Comparison of ENCODE assay signal across 31 cellular contexts in genomic region chr7:21920931-21921330, GRCh38.
"Had no signal": no experiment of that assay in that cellular context is flagged by ENCODE, and none has a peak within 500 bp of the region (broad histone marks: within the 10 kb centered on the region; RNA-seq: fewer than 3 reads in every experiment).

No MANE protein-coding gene starts in this region.

- H3K27ac ChIP-seq: ascending aorta, brain microvascular endothelial cell, gastrocnemius medialis, left lung, parathyroid adenoma, psoas muscle, testis, transverse colon had no signal

- FAIRE-seq: colon, islet of Langerhans had no signal

- H3K4me1 Mint-ChIP-seq: activated CD4-positive, alpha-beta memory T cell treated with anti-CD3 and anti-CD28 coated beads, Interleukin-2, amount 10 ng/mL, durations not matched to agents 7 days and 5 days; activated CD4-positive, alpha-beta T cell treated with anti-CD3 and anti-CD28 coated beads, Interleukin-2, amount 10 ng/mL, durations not matched to agents 7 days and 5 days; activated naive CD4-positive, alpha-beta T cell treated with anti-CD3 and anti-CD28 coated beads, Interleukin-2, amount 10 ng/mL, durations not matched to agents 7 days and 5 days had no signal

- H3K27me3 Mint-ChIP-seq: activated CD4-positive, alpha-beta memory T cell treated with anti-CD3 and anti-CD28 coated beads, Interleukin-2, amount 10 ng/mL, durations not matched to agents 7 days and 5 days; activated CD4-positive, alpha-beta T cell treated with anti-CD3 and anti-CD28 coated beads, Interleukin-2, amount 10 ng/mL, durations not matched to agents 7 days and 5 days; activated naive CD4-positive, alpha-beta T cell treated with anti-CD3 and anti-CD28 coated beads, Interleukin-2, amount 10 ng/mL, durations not matched to agents 7 days and 5 days; activated naive CD8-positive, alpha-beta T cell treated with anti-CD3 and anti-CD28 coated beads, Interleukin-2, amount 10 ng/mL, durations not matched to agents 7 days and 5 days; activated T-cell treated with anti-CD3 and anti-CD28 coated beads, Interleukin-2, amount 50 U/mL, for 24 hours had no signal

- DNase-seq: activated CD4-positive, alpha-beta memory T cell treated with anti-CD3 and anti-CD28 coated beads, Interleukin-2, amount 10 ng/mL, durations not matched to agents 7 days and 5 days; activated CD4-positive, alpha-beta T cell treated with anti-CD3 and anti-CD28 coated beads for 1 hour; activated CD4-positive, alpha-beta T cell treated with anti-CD3 and anti-CD28 coated beads, Interleukin-2, amount 10 ng/mL, durations not matched to agents 7 days and 5 days; activated CD8-positive, alpha-beta memory T cell treated with anti-CD3 and anti-CD28 coated beads, Interleukin-2, amount 50 U/mL, for 48 hours; activated gamma-delta T cell; activated naive CD4-positive, alpha-beta T cell treated with anti-CD3 and anti-CD28 coated beads, Interleukin-2, amount 10 ng/mL, durations not matched to agents 7 days and 5 days; activated naive CD8-positive, alpha-beta T cell treated with anti-CD3 and anti-CD28 coated beads, Interleukin-2, amount 10 ng/mL, durations not matched to agents 7 days and 5 days; activated T-cell treated with anti-CD3 and anti-CD28 coated beads, Interleukin-2, amount 50 U/mL, for 24 hours; brain microvascular endothelial cell; central memory CD4-positive, alpha-beta T cell; dermis blood vessel endothelial cell; effector CD4-positive, alpha-beta T cell; gastrocnemius medialis; glutamatergic neuron; left lung; mesendoderm; occipital lobe; psoas muscle; stimulated activated CD4-positive, alpha-beta T cell treated with anti-CD3 and anti-CD28 coated beads, Interleukin-1b, Interleukin-23, amount 100 ng/mL, for 48 hours; stimulated activated naive CD4-positive, alpha-beta T cell; T-helper 2 cell; testis; transverse colon had no signal

- H3K4me2 ChIP-seq: smooth muscle cell had no signal

- H3K9me3 Mint-ChIP-seq: activated CD4-positive, alpha-beta memory T cell treated with anti-CD3 and anti-CD28 coated beads, Interleukin-2, amount 10 ng/mL, durations not matched to agents 7 days and 5 days; activated CD4-positive, alpha-beta T cell treated with anti-CD3 and anti-CD28 coated beads, Interleukin-2, amount 10 ng/mL, durations not matched to agents 7 days and 5 days; activated naive CD4-positive, alpha-beta T cell treated with anti-CD3 and anti-CD28 coated beads, Interleukin-2, amount 10 ng/mL, durations not matched to agents 7 days and 5 days; activated naive CD8-positive, alpha-beta T cell treated with anti-CD3 and anti-CD28 coated beads, Interleukin-2, amount 10 ng/mL, durations not matched to agents 7 days and 5 days; activated T-cell treated with anti-CD3 and anti-CD28 coated beads, Interleukin-2, amount 50 U/mL, for 24 hours; natural killer cell treated with Interleukin-12 subunit alpha and Interleukin-12 subunit beta and Interleukin-15 and Interleukin-18, amount 100 ng/mL, for 72 hours had no signal

- H3K79me2 ChIP-seq: parathyroid adenoma had no signal

- H3K9ac ChIP-seq: parathyroid adenoma had no signal

- H3K36me3 ChIP-seq: ascending aorta, gastrocnemius medialis, right atrium auricular region, transverse colon had no signal

- H3K4me3 ChIP-seq: ascending aorta, gastrocnemius medialis, left lung, lung, psoas muscle, right atrium auricular region, smooth muscle cell, testis, transverse colon had no signal

- H3K27ac Mint-ChIP-seq: activated CD4-positive, alpha-beta memory T cell treated with anti-CD3 and anti-CD28 coated beads, Interleukin-2, amount 10 ng/mL, durations not matched to agents 7 days and 5 days; activated CD4-positive, alpha-beta T cell treated with anti-CD3 and anti-CD28 coated beads, Interleukin-2, amount 10 ng/mL, durations not matched to agents 7 days and 5 days; activated naive CD4-positive, alpha-beta T cell treated with anti-CD3 and anti-CD28 coated beads, Interleukin-2, amount 10 ng/mL, durations not matched to agents 7 days and 5 days; activated naive CD8-positive, alpha-beta T cell treated with anti-CD3 and anti-CD28 coated beads, Interleukin-2, amount 10 ng/mL, durations not matched to agents 7 days and 5 days; activated T-cell treated with anti-CD3 and anti-CD28 coated beads, Interleukin-2, amount 50 U/mL, for 24 hours; natural killer cell treated with Interleukin-12 subunit alpha and Interleukin-12 subunit beta and Interleukin-15 and Interleukin-18, amount 100 ng/mL, for 72 hours had no signal

- H3K36me3 Mint-ChIP-seq: natural killer cell treated with Interleukin-12 subunit alpha and Interleukin-12 subunit beta and Interleukin-15 and Interleukin-18, amount 100 ng/mL, for 72 hours had no signal

- H3K9me3 ChIP-seq: ascending aorta, gastrocnemius medialis, left lung, psoas muscle, right atrium auricular region, testis, transverse colon had no signal

- ATAC-seq: gastrocnemius medialis; left lung; natural killer cell treated with Interleukin-12 subunit alpha and Interleukin-12 subunit beta and Interleukin-15 and Interleukin-18, amount 100 ng/mL, for 72 hours; psoas muscle had no signal

- H2AFZ ChIP-seq: parathyroid adenoma had no signal

- H3K4me3 Mint-ChIP-seq: activated CD4-positive, alpha-beta memory T cell treated with anti-CD3 and anti-CD28 coated beads, Interleukin-2, amount 10 ng/mL, durations not matched to agents 7 days and 5 days; activated CD4-positive, alpha-beta T cell treated with anti-CD3 and anti-CD28 coated beads, Interleukin-2, amount 10 ng/mL, durations not matched to agents 7 days and 5 days; activated naive CD4-positive, alpha-beta T cell treated with anti-CD3 and anti-CD28 coated beads, Interleukin-2, amount 10 ng/mL, durations not matched to agents 7 days and 5 days; activated naive CD8-positive, alpha-beta T cell treated with anti-CD3 and anti-CD28 coated beads, Interleukin-2, amount 10 ng/mL, durations not matched to agents 7 days and 5 days; activated T-cell treated with anti-CD3 and anti-CD28 coated beads, Interleukin-2, amount 50 U/mL, for 24 hours; natural killer cell treated with Interleukin-12 subunit alpha and Interleukin-12 subunit beta and Interleukin-15 and Interleukin-18, amount 100 ng/mL, for 72 hours had no signal

- H3K27me3 ChIP-seq: ascending aorta, brain microvascular endothelial cell, gastrocnemius medialis, left lung, right atrium auricular region, testis, transverse colon had no signal
